Comparison of ENCODE assay signal across 1 cellular context in the genomic region with DNA sequence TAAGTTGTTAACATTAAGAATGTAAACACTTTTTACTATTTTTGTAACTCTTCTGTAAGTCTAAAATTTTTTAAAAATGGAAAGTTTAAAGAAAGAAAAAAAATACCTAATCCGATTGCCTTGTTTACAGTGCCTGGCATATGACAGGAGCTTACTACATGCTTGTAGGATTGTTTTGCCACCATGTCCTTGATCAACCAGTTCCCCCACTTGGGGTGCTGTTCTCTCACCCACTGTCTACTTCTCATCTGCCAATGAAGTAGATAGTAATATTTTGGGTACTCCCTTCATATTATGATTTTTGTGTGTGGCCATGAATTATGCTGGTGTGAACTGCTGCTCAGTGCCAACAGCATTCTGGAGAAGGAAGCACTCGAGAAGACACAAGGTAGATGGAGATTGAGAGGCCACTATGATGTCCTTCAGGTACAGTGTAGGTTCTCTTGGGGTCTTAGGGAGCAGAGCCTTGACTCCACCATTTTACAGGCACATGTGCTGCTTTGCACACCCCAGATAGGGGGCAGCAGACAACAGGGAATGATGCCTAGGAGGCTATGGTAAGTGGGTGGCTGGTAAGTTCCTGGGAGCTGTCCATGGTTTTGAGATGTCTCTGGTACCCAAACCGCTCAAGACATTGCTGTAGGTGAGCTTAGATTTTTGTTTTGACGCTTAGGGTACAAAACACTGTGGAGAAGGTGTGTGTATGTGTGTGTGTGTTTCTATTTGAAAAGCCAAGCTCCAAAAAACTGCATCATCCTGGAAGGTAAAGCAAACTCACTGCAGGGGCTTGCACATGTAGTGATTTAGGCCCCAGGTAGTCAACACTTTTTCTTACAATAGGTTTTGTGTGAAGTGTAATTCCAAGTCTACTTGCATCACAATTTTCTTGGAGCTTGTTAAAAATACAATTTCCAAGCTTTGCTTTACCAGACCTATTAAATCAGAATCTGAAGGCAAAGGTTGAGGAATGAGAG.
TF ChIP-seq lines count a peak whose summit lies in the region.

No MANE protein-coding gene starts in this region.

TF ChIP-seq in liver, 16 proteins besides CTCF, POLR2A, EP300 and RAD21 (continued from another document):
- TF ChIP-seq, protein P1, sequence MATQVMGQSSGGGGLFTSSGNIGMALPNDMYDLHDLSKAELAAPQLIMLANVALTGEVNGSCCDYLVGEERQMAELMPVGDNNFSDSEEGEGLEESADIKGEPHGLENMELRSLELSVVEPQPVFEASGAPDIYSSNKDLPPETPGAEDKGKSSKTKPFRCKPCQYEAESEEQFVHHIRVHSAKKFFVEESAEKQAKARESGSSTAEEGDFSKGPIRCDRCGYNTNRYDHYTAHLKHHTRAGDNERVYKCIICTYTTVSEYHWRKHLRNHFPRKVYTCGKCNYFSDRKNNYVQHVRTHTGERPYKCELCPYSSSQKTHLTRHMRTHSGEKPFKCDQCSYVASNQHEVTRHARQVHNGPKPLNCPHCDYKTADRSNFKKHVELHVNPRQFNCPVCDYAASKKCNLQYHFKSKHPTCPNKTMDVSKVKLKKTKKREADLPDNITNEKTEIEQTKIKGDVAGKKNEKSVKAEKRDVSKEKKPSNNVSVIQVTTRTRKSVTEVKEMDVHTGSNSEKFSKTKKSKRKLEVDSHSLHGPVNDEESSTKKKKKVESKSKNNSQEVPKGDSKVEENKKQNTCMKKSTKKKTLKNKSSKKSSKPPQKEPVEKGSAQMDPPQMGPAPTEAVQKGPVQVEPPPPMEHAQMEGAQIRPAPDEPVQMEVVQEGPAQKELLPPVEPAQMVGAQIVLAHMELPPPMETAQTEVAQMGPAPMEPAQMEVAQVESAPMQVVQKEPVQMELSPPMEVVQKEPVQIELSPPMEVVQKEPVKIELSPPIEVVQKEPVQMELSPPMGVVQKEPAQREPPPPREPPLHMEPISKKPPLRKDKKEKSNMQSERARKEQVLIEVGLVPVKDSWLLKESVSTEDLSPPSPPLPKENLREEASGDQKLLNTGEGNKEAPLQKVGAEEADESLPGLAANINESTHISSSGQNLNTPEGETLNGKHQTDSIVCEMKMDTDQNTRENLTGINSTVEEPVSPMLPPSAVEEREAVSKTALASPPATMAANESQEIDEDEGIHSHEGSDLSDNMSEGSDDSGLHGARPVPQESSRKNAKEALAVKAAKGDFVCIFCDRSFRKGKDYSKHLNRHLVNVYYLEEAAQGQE (IDR thresholded peaks at IDR 0.05), result peak; percentile 100
- TF ChIP-seq RXRA (IDR thresholded peaks at IDR 0.05), result no peak
- TF ChIP-seq SP1 (IDR thresholded peaks at IDR 0.05), result no peak
- TF ChIP-seq, protein P2, sequence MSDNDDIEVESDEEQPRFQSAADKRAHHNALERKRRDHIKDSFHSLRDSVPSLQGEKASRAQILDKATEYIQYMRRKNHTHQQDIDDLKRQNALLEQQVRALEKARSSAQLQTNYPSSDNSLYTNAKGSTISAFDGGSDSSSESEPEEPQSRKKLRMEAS (IDR thresholded peaks at IDR 0.05), result peak; percentile 13
